1 cellular context compared by ENCODE assay signal in genomic region chr2:10814571-10815331, GRCh38.
A peak's percentile ranks its signal among the peaks of the same experiment; 100 is the strongest.
TF ChIP-seq lines count a peak whose summit lies in the region.

No MANE protein-coding gene starts in this region.

TF ChIP-seq in HepG2, 621 proteins besides CTCF, POLR2A, EP300 and RAD21 (continued from another document and continues in another):
- no peak for TF ChIP-seq PRDM15 (CRISPR knock-in tag; IDR thresholded peaks at IDR 0.05)
- TF ChIP-seq ZSCAN21 (CRISPR knock-in tag; IDR thresholded peaks at IDR 0.05; ENCODE audit: borderline replicate concordance), result no peak
- no peak; the same call in 1 of the 2 replicates for TF ChIP-seq SNAPC4 (CRISPR knock-in tag; IDR thresholded peaks at IDR 0.05)
- TF ChIP-seq ZSCAN30 (CRISPR knock-in tag; IDR thresholded peaks at IDR 0.05), result no peak
- no peak for TF ChIP-seq ZZZ3 (CRISPR knock-in tag; IDR thresholded peaks at IDR 0.05; ENCODE audit: borderline replicate concordance)
- TF ChIP-seq ZKSCAN8 (CRISPR knock-in tag; IDR thresholded peaks at IDR 0.05; ENCODE audit: borderline replicate concordance), result no peak
- TF ChIP-seq E2F2 (CRISPR knock-in tag; IDR thresholded peaks at IDR 0.05; ENCODE audit: borderline replicate concordance), result no peak
- peak; percentile 60; the same call in 1 of the 2 replicates for TF ChIP-seq HDAC2 (CRISPR knock-in tag; IDR thresholded peaks at IDR 0.05)
- peak; percentile 12; the same call in 1 of the 2 replicates for TF ChIP-seq TFDP1 (CRISPR knock-in tag; IDR thresholded peaks at IDR 0.05; ENCODE audit: borderline replicate concordance)
- TF ChIP-seq CCDC6 (CRISPR knock-in tag; IDR thresholded peaks at IDR 0.05), result no peak
- TF ChIP-seq CREB1 (IDR thresholded peaks at IDR 0.05), result no peak
- no peak for TF ChIP-seq CREB1 (CRISPR knock-in tag; IDR thresholded peaks at IDR 0.05)
- TF ChIP-seq NFIB (CRISPR knock-in tag; IDR thresholded peaks at IDR 0.05; ENCODE audit: borderline replicate concordance), result no peak
- no peak for TF ChIP-seq YY1 (IDR thresholded peaks at IDR 0.05; ENCODE audit: insufficient read depth, insufficient replicate concordance, low read depth, low read length)
- TF ChIP-seq TFDP2 (CRISPR knock-in tag; IDR thresholded peaks at IDR 0.05), result no peak
- TF ChIP-seq ZNF326 (CRISPR knock-in tag; IDR thresholded peaks at IDR 0.05; ENCODE audit: borderline replicate concordance), result no peak
- no peak for TF ChIP-seq GTF2F1 (IDR thresholded peaks at IDR 0.05; ENCODE audit: low read length)
- TF ChIP-seq AKNA (CRISPR knock-in tag; IDR thresholded peaks at IDR 0.05; ENCODE audit: borderline replicate concordance), result no peak
- no peak for TF ChIP-seq PHF20 (CRISPR knock-in tag; IDR thresholded peaks at IDR 0.05)
- no peak for TF ChIP-seq NCOR1 (IDR thresholded peaks at IDR 0.05; ENCODE audit: borderline replicate concordance, low read length)
- no peak for TF ChIP-seq FUBP1 (CRISPR knock-in tag; IDR thresholded peaks at IDR 0.05; ENCODE audit: borderline replicate concordance)
- TF ChIP-seq ZFP36L2 (CRISPR knock-in tag; IDR thresholded peaks at IDR 0.05), result no peak
- TF ChIP-seq ZNF101 (CRISPR knock-in tag; IDR thresholded peaks at IDR 0.05; ENCODE audit: borderline replicate concordance, low read depth), result no peak
- 0 out of 2 replicates have a peak, but pooled peaks have one; percentile 16 for TF ChIP-seq ZNF639 (CRISPR knock-in tag; conservative IDR thresholded peaks at IDR 0.05)
- TF ChIP-seq GRHL1 (CRISPR knock-in tag; conservative IDR thresholded peaks at IDR 0.05), result no peak
- no peak for TF ChIP-seq ZNF549 (CRISPR knock-in tag; IDR thresholded peaks at IDR 0.05)
- TF ChIP-seq SALL1 (CRISPR knock-in tag; IDR thresholded peaks at IDR 0.05), result peak; percentile 52; the same call in 1 of the 2 replicates
- TF ChIP-seq TBP (CRISPR knock-in tag; IDR thresholded peaks at IDR 0.05), result no peak
- no peak for TF ChIP-seq HDAC6 (IDR thresholded peaks at IDR 0.05; ENCODE audit: low read depth, low read length)
- TF ChIP-seq LBX2 (CRISPR knock-in tag; IDR thresholded peaks at IDR 0.05; ENCODE audit: borderline replicate concordance), result no peak
- TF ChIP-seq ZNF672 (CRISPR knock-in tag; IDR thresholded peaks at IDR 0.05), result no peak
